Comparison of ENCODE assay signal across 7 cellular contexts in genomic region chr6:28943557-28944411, GRCh38. TPM values are rescaled to one million over a fixed set of nuclear protein-coding genes. Genes with fewer than 3 reads are reported as not detected.
DNase-seq lines count a peak whose midpoint lies in the region; ATAC-seq, FAIRE-seq and TF ChIP-seq lines count a peak whose summit lies in the region.

No MANE protein-coding gene starts in this region.

- peak overlapping the region; percentile 48 for H3K4me3 ChIP-seq in colonic mucosa

- no peak for TF ChIP-seq CTCF in colonic mucosa (IDR thresholded peaks at IDR 0.05)

- intact Hi-C loops in colonic mucosa (cut with DNase I) (loop anchor here (5.0 kb wide), 1 partner anchor 46 kb away; no protein-coding TSS in a partner anchor), left colon (cut with DNase I, micrococcal nuclease) (loop anchor here in 1 of 2 donors (5.0 kb wide), 2 partner anchors 39 to 106 kb away; no protein-coding TSS in a partner anchor)

- no peaks in the 10 kb centered on the region for H3K27me3 ChIP-seq in colonic mucosa

- H3K27ac ChIP-seq in colonic mucosa, result peak overlapping the region; percentile 83

- no peaks in the 10 kb centered on the region for H3K9me3 ChIP-seq in colonic mucosa

- DNase-seq in GM18507 (ENCODE audit: extremely low spot score, insufficient read length, low read depth) (no peak), NCI-H2171 treated with DMSO at 0.1 percent for 48 hours (lab: John Stamatoyannopoulos, UW) (peak; percentile 76), colonic mucosa (peak; percentile 86), left colon (peak; percentile 71 to 77)
- DNase-seq in activated CD4-positive, alpha-beta T cell treated with anti-CD3 and anti-CD28 coated beads for 1 hour, result peak; percentile 32
- DNase-seq in stimulated activated CD4-positive, alpha-beta T cell treated with anti-CD3 and anti-CD28 coated beads, Interleukin-1b, Interleukin-23, amount 100 ng/mL, for 24 hours (ENCODE audit: low read depth in 4 of 4, low spot score in 1 of 4), result peak; percentile 47 to 72 (median 69)

- H3K36me3 ChIP-seq in colonic mucosa, result no peaks in the 10 kb centered on the region

- peak overlapping the region; percentile 75 to 80 for H3K9ac ChIP-seq in colonic mucosa (ENCODE audit: low read depth in 2 of 2, low read length in 2 of 2)

- peak; percentile 51 for FAIRE-seq in GM18507 (lab: Jason Lieb, UNC)

- ATAC-seq in left colon (peak; percentile 41), GM18909 (IDR thresholded peaks at IDR 0.05; ENCODE audit: poor library complexity, unreplicated experiment) (no peak)

- no peaks in the 10 kb centered on the region for H3K4me1 ChIP-seq in colonic mucosa

RNA-seq across cellular contexts. Expression of gene TRIM27, which starts 20.0 kb away (rescaled TPM):
- 10 to 100 TPM; 26.9 to 47.7 TPM for total RNA-seq in colonic mucosa
- total RNA-seq in left colon, result 10 to 100 TPM; 30.2 to 39.4 TPM
